In the genomic region with DNA sequence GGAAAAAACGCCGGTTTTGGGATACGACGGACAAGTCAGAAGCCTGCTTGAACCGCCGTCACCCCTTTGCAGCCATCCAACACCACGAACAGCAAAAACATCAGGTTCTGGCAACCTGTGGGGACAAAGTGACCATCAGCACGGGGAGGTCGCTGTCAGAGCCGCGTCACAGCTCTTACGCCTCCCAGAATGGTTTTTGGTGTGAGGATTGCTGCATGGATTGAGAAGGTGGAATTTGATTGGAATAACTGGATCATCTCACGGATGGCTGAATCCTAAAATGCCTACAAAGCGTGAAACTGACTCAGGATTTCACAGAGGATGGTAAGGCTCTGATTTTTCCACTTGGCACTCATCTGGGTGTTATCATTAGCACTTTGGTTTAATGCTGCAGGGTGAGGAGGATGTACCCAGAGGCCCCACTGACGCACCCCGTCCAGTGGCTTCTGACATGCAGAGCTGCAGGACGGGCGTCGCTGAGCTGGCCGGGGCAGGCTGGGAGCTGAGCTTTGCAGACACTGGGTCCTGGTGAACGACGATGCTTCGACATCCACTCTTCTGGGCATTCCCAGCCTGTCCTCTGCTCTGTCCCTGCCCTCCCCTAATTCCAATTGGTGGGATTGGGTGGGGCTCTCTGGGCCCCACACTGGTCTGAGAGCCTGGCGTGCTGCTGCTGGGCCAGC, we compare ENCODE assay signal across 23 cellular contexts.
A peak's percentile ranks its signal among the peaks of the same experiment; 100 is the strongest.
DNase-seq lines count a peak whose midpoint lies in the region; ATAC-seq lines count a peak whose summit lies in the region.
"Had no signal": no experiment of that assay in that cellular context is flagged by ENCODE, and none has a peak within 500 bp of the region (broad histone marks: within the 10 kb centered on the region; RNA-seq: fewer than 3 reads in every experiment).

No MANE protein-coding gene starts in this region.

- DNase-seq in NCI-H2171 (lab: John Stamatoyannopoulos, UW), result peak; percentile 7
- peak; percentile 75 for DNase-seq in astrocyte of the hippocampus (ENCODE audit: low read depth, low spot score)
- no peak for DNase-seq in neuronal stem cell (ENCODE audit: low spot score)
- DNase-seq in activated T-helper 2 cell treated with anti-CD3 and anti-CD28 coated beads, Interferon-gamma antibody, Interleukin-2, Interleukin-4, amounts not matched to agents 10 μg/mL and 5 μg/mL and 100 μg/mL, durations not matched to agents 14 hours and 24 hours and 36 hours (ENCODE audit: low spot score), result no peak
- DNase-seq in activated CD8-positive, alpha-beta memory T cell treated with anti-CD3 and anti-CD28 coated beads, Interleukin-2, amount 10 ng/mL, durations not matched to agents 7 days and 5 days, result no peak
- DNase-seq: activated CD4-positive, CD25-positive, alpha-beta regulatory T cell; activated T-cell treated with anti-CD3 and anti-CD28 coated beads, Interleukin-2, amount 50 U/mL, for 4 hours; BE2C; hippocampal formation; Kasumi-1; left colon; NCI-H1417 treated with DMSO at 0.1 percent for 48 hours; NCI-H446 treated with DMSO at 0.1 percent for 48 hours; stimulated activated CD4-positive, alpha-beta T cell treated with anti-CD3 and anti-CD28 coated beads, Interleukin-2, amount 100 ng/mL, for 48 hours; stomach; T-helper 1 cell had no signal

- H2BK120ac ChIP-seq in neuronal stem cell (ENCODE audit: low read depth, low read length), result no peak overlapping the region

- intact Hi-C loops in activated T-helper 2 cell treated with anti-CD3 and anti-CD28 coated beads, Interferon-gamma antibody, Interleukin-2, Interleukin-4, amounts not matched to agents 10 μg/mL and 5 μg/mL and 100 μg/mL, durations not matched to agents 14 hours and 24 hours and 36 hours (cut with micrococcal nuclease), result no loop called here

- peaks cover 78% of the 10 kb centered on the region for H3K4me1 ChIP-seq in BLaER1
- H3K4me1 ChIP-seq in neuronal stem cell (ENCODE audit: control insufficient read depth in 2 of 2, insufficient read depth in 1 of 2, low read depth in 1 of 2, low read length in 2 of 2), result peaks cover 7 to 9% of the 10 kb centered on the region in 2 donors
- H3K4me1 ChIP-seq: BE2C had no signal

- ATAC-seq in HG02571 (IDR thresholded peaks at IDR 0.05; ENCODE audit: unreplicated experiment) (no peak), HG02798 (IDR thresholded peaks at IDR 0.05; ENCODE audit: poor library complexity, unreplicated experiment) (no peak)
- ATAC-seq in activated CD8-positive, alpha-beta memory T cell treated with anti-CD3 and anti-CD28 coated beads, Interleukin-2, amount 10 ng/mL, durations not matched to agents 7 days and 5 days, result no peak
- ATAC-seq: activated T-cell treated with anti-CD3 and anti-CD28 coated beads, Interleukin-2, amount 50 U/mL, for 4 hours; left colon had no signal

- no peak overlapping the region for H3K4me3 ChIP-seq in BLaER1
- H3K4me3 ChIP-seq in neuronal stem cell (ENCODE audit: low read length in 2 of 2), result no peak overlapping the region
- H3K4me3 ChIP-seq: stomach, tibial artery had no signal

- no peaks in the 10 kb centered on the region for H3K27me3 ChIP-seq in BLaER1
- peaks cover 0 to 3% (median 0%) of the 10 kb centered on the region in 3 experiments for H3K27me3 ChIP-seq in neuronal stem cell (ENCODE audit: control insufficient read depth in 3 of 3, insufficient read depth in 3 of 3, low read depth in 1 of 3, low read length in 3 of 3)
- H3K27me3 ChIP-seq: tibial artery had no signal

- H3K14ac ChIP-seq in neuronal stem cell (ENCODE audit: low read length), result no peak overlapping the region

- H3K9me3 ChIP-seq in BLaER1 (no peaks in the 10 kb centered on the region), neuronal stem cell (replicated peaks in 1 of 2; ENCODE audit: control insufficient read depth in 2 of 2, insufficient read depth in 1 of 2, low read depth in 1 of 2, low read length in 2 of 2) (no peaks in the 10 kb centered on the region)
- H3K9me3 ChIP-seq: BE2C, stomach, tibial artery had no signal

- peak overlapping the region; percentile 33 for H2BK12ac ChIP-seq in neuronal stem cell (ENCODE audit: low read length)

- WGBS in neuronal stem cell (ENCODE audit: extremely low coverage in 2 of 2, insufficient read length in 2 of 2, insufficient replicate concordance in 1 of 2), 2 donors, result no CpG with 5 or more reads among the region's 24 CpGs

- peak overlapping the region; percentile 31 for H2AK5ac ChIP-seq in neuronal stem cell (ENCODE audit: low read depth, low read length)

- no peaks in the 10 kb centered on the region for H3K9me3 Mint-ChIP-seq in activated T-helper 2 cell treated with anti-CD3 and anti-CD28 coated beads, Interferon-gamma antibody, Interleukin-2, Interleukin-4, amounts not matched to agents 10 μg/mL and 5 μg/mL and 100 μg/mL, durations not matched to agents 14 hours and 24 hours and 36 hours
- no peaks in the 10 kb centered on the region for H3K9me3 Mint-ChIP-seq in activated CD8-positive, alpha-beta memory T cell treated with anti-CD3 and anti-CD28 coated beads, Interleukin-2, amount 10 ng/mL, durations not matched to agents 7 days and 5 days (ENCODE audit: low read depth)
- H3K9me3 Mint-ChIP-seq: activated T-cell treated with anti-CD3 and anti-CD28 coated beads, Interleukin-2, amount 50 U/mL, for 4 hours; memory B cell; neural crest cell had no signal

- H2BK5ac ChIP-seq in neuronal stem cell (ENCODE audit: low read length), result peak overlapping the region; percentile 2

- peak overlapping the region; percentile 62 for H2AFZ ChIP-seq in neuronal stem cell (ENCODE audit: low read length)
- H2AFZ ChIP-seq: parathyroid adenoma had no signal

- H3K9ac ChIP-seq in BLaER1 (peak overlapping the region; percentile 48; the same call in 1 of the 2 replicates), neuronal stem cell (ENCODE audit: low read depth, low read length, poor library complexity) (no peak overlapping the region)
- H3K9ac ChIP-seq: parathyroid adenoma had no signal

- peaks cover 39% of the 10 kb centered on the region for H3K27me3 Mint-ChIP-seq in activated T-helper 2 cell treated with anti-CD3 and anti-CD28 coated beads, Interferon-gamma antibody, Interleukin-2, Interleukin-4, amounts not matched to agents 10 μg/mL and 5 μg/mL and 100 μg/mL, durations not matched to agents 14 hours and 24 hours and 36 hours (ENCODE audit: low read depth)
- peaks cover 57% of the 10 kb centered on the region for H3K27me3 Mint-ChIP-seq in activated CD8-positive, alpha-beta memory T cell treated with anti-CD3 and anti-CD28 coated beads, Interleukin-2, amount 10 ng/mL, durations not matched to agents 7 days and 5 days

- H3K4me2 ChIP-seq in BLaER1 (peak overlapping the region; percentile 74), neuronal stem cell (ENCODE audit: insufficient read depth, low read length, poor library complexity, severe bottlenecking) (no peak overlapping the region)

- no peaks in the 10 kb centered on the region for H4K20me1 ChIP-seq in BLaER1

- H3K4me1 Mint-ChIP-seq in activated T-helper 2 cell treated with anti-CD3 and anti-CD28 coated beads, Interferon-gamma antibody, Interleukin-2, Interleukin-4, amounts not matched to agents 10 μg/mL and 5 μg/mL and 100 μg/mL, durations not matched to agents 14 hours and 24 hours and 36 hours (ENCODE audit: low read depth), result peaks cover 3% of the 10 kb centered on the region
- peaks cover 4% of the 10 kb centered on the region for H3K4me1 Mint-ChIP-seq in activated CD8-positive, alpha-beta memory T cell treated with anti-CD3 and anti-CD28 coated beads, Interleukin-2, amount 10 ng/mL, durations not matched to agents 7 days and 5 days
- H3K4me1 Mint-ChIP-seq: neural crest cell had no signal

- peak overlapping the region; percentile 44; the same call in 1 of the 2 replicates for H3K27ac ChIP-seq in BLaER1
- H3K27ac ChIP-seq in neuronal stem cell (replicated peaks; ENCODE audit: low read length), result no peak overlapping the region
- H3K27ac ChIP-seq: parathyroid adenoma, stomach had no signal

- CTCF ChIA-PET in activated CD8-positive, alpha-beta memory T cell treated with anti-CD3 and anti-CD28 coated beads, Interleukin-2, amount 10 ng/mL, durations not matched to agents 7 days and 5 days (lab: Charles Lee), result interaction anchor here (0.7 kb wide), 1 partner anchor 15 kb away, joined by 3 read pairs; no protein-coding TSS in a partner anchor

- no peak overlapping the region for H4K8ac ChIP-seq in neuronal stem cell (ENCODE audit: low read depth, low read length)

- no peaks in the 10 kb centered on the region for H3K79me1 ChIP-seq in neuronal stem cell (ENCODE audit: low read depth, low read length)

- H3K4ac ChIP-seq in neuronal stem cell (ENCODE audit: low read length), result no peak overlapping the region

- H3K23ac ChIP-seq in neuronal stem cell (ENCODE audit: low read depth, low read length, poor library complexity), result peak overlapping the region; percentile 58

- no peak overlapping the region for H4K91ac ChIP-seq in neuronal stem cell (ENCODE audit: low read depth, low read length, poor library complexity)

- H3K27ac Mint-ChIP-seq in activated T-helper 2 cell treated with anti-CD3 and anti-CD28 coated beads, Interferon-gamma antibody, Interleukin-2, Interleukin-4, amounts not matched to agents 10 μg/mL and 5 μg/mL and 100 μg/mL, durations not matched to agents 14 hours and 24 hours and 36 hours, result no peak overlapping the region
- H3K27ac Mint-ChIP-seq in activated CD8-positive, alpha-beta memory T cell treated with anti-CD3 and anti-CD28 coated beads, Interleukin-2, amount 10 ng/mL, durations not matched to agents 7 days and 5 days, result no peak overlapping the region
- H3K27ac Mint-ChIP-seq: memory B cell had no signal

- H3K36me3 ChIP-seq in BLaER1 (no peaks in the 10 kb centered on the region), neuronal stem cell (replicated peaks in 1 of 2; ENCODE audit: control insufficient read depth in 2 of 2, insufficient read depth in 2 of 2, low read length in 2 of 2) (no peaks in the 10 kb centered on the region)
- H3K36me3 ChIP-seq: BE2C, stomach, tibial artery had no signal

- H3K36me3 Mint-ChIP-seq in activated T-helper 2 cell treated with anti-CD3 and anti-CD28 coated beads, Interferon-gamma antibody, Interleukin-2, Interleukin-4, amounts not matched to agents 10 μg/mL and 5 μg/mL and 100 μg/mL, durations not matched to agents 14 hours and 24 hours and 36 hours (ENCODE audit: low read depth), result no peaks in the 10 kb centered on the region
- H3K36me3 Mint-ChIP-seq in activated CD8-positive, alpha-beta memory T cell treated with anti-CD3 and anti-CD28 coated beads, Interleukin-2, amount 10 ng/mL, durations not matched to agents 7 days and 5 days, result no peaks in the 10 kb centered on the region
- H3K36me3 Mint-ChIP-seq: memory B cell had no signal

- peak overlapping the region; percentile 15 for H3K18ac ChIP-seq in neuronal stem cell (ENCODE audit: low read length)

- no peak overlapping the region for H3K4me3 Mint-ChIP-seq in activated T-helper 2 cell treated with anti-CD3 and anti-CD28 coated beads, Interferon-gamma antibody, Interleukin-2, Interleukin-4, amounts not matched to agents 10 μg/mL and 5 μg/mL and 100 μg/mL, durations not matched to agents 14 hours and 24 hours and 36 hours (ENCODE audit: low read depth)
- H3K4me3 Mint-ChIP-seq in activated CD8-positive, alpha-beta memory T cell treated with anti-CD3 and anti-CD28 coated beads, Interleukin-2, amount 10 ng/mL, durations not matched to agents 7 days and 5 days, result no peak overlapping the region
- H3K4me3 Mint-ChIP-seq: activated T-cell treated with anti-CD3 and anti-CD28 coated beads, Interleukin-2, amount 50 U/mL, for 4 hours; memory B cell; neural crest cell had no signal

- no peak overlapping the region for H2BK15ac ChIP-seq in neuronal stem cell (ENCODE audit: low read length)

Comparison
In these comparisons a context has a peak if more than half of its experiments do, and no peak if none do; other contexts are left out.
1. DNase-seq: peak in NCI-H2171 (single experiment) and astrocyte of the hippocampus (single experiment); none in neuronal stem cell (single experiment), activated T-helper 2 cell treated with anti-CD3 and anti-CD28 coated beads, Interferon-gamma antibody, Interleukin-2, Interleukin-4, amounts not matched to agents 10 μg/mL and 5 μg/mL and 100 μg/mL, durations not matched to agents 14 hours and 24 hours and 36 hours (single experiment) and activated CD8-positive, alpha-beta memory T cell treated with anti-CD3 and anti-CD28 coated beads, Interleukin-2, amount 10 ng/mL, durations not matched to agents 7 days and 5 days (single experiment).